ENCODE assay signal across 8 cellular contexts in genomic region chr17:78748730-78749317, GRCh38. TPM values are rescaled to one million over a fixed set of nuclear protein-coding genes. Genes with fewer than 3 reads are reported as not detected.
DNase-seq lines count a peak whose midpoint lies in the region; ATAC-seq and TF ChIP-seq lines count a peak whose summit lies in the region.

No MANE protein-coding gene starts in this region.

- peaks cover 96% of the 10 kb centered on the region for H3K4me1 Mint-ChIP-seq in activated naive CD4-positive, alpha-beta T cell treated with anti-CD3 and anti-CD28 coated beads, Interleukin-2, amount 10 ng/mL, durations not matched to agents 7 days and 5 days
- H3K4me1 Mint-ChIP-seq in immature natural killer cell: peaks cover 97 to 100% of the 10 kb centered on the region in 2 donors

- no peak for TF ChIP-seq CTCF in RWPE2 (IDR thresholded peaks at IDR 0.05; ENCODE audit: poor library complexity, severe bottlenecking)

- H3K36me3 ChIP-seq in ACC112 (ENCODE audit: insufficient read depth, low read length) (no peaks in the 10 kb centered on the region), RWPE2 (ENCODE audit: low read depth) (no peaks in the 10 kb centered on the region; the same call in 1 of the 2 replicates)

- no peak overlapping the region for H2AFZ ChIP-seq in ACC112 (ENCODE audit: low read length, unreplicated experiment)

- in situ Hi-C loops in ACHN (cut with HindIII; ENCODE audit: low pct_ligation_motif_present, low pct_unique_long_range_greater_than_20kb, low sequenced_read_pairs): no loop called here

- no peaks in the 10 kb centered on the region for H3K9me3 ChIP-seq in RWPE2 (ENCODE audit: severe bottlenecking)

- H3K9me3 Mint-ChIP-seq in activated naive CD4-positive, alpha-beta T cell treated with anti-CD3 and anti-CD28 coated beads, Interleukin-2, amount 10 ng/mL, durations not matched to agents 7 days and 5 days: no peaks in the 10 kb centered on the region
- no peaks in the 10 kb centered on the region for H3K9me3 Mint-ChIP-seq in immature natural killer cell

- DNase-seq in H4 (ENCODE audit: low spot score): peak; percentile 54
- no peak for DNase-seq in RWPE2 (ENCODE audit: low spot score)
- DNase-seq in activated naive CD4-positive, alpha-beta T cell treated with anti-CD3 and anti-CD28 coated beads, Interleukin-2, amount 10 ng/mL, durations not matched to agents 7 days and 5 days: peak; percentile 90
- peak; percentile 89 to 91 (median 90) for DNase-seq in immature natural killer cell
- peak; percentile 52 to 61 for DNase-seq in stimulated activated CD8-positive, alpha-beta memory T cell treated with anti-CD3 and anti-CD28 coated beads, Interleukin-2, amount 100 ng/mL, for 1 hour (ENCODE audit: low read depth in 2 of 2)
- no peak for DNase-seq in NCI-H1694 (lab: John Stamatoyannopoulos, UW)
- no peak for DNase-seq in ACHN

- peaks cover 46% of the 10 kb centered on the region for H3K36me3 Mint-ChIP-seq in activated naive CD4-positive, alpha-beta T cell treated with anti-CD3 and anti-CD28 coated beads, Interleukin-2, amount 10 ng/mL, durations not matched to agents 7 days and 5 days
- H3K36me3 Mint-ChIP-seq in immature natural killer cell: peaks cover 0 to 5% (median 4%) of the 10 kb centered on the region in 3 donors

- H3K4me3 Mint-ChIP-seq in activated naive CD4-positive, alpha-beta T cell treated with anti-CD3 and anti-CD28 coated beads, Interleukin-2, amount 10 ng/mL, durations not matched to agents 7 days and 5 days: peak overlapping the region; percentile 72
- H3K4me3 Mint-ChIP-seq in immature natural killer cell: peak overlapping the region; percentile 76 to 88 (median 85)

- H3K27me3 ChIP-seq in ACC112 (ENCODE audit: insufficient read depth, low read length) (no peaks in the 10 kb centered on the region), RWPE2 (ENCODE audit: insufficient read depth, poor library complexity, severe bottlenecking) (no peaks in the 10 kb centered on the region)

- H3K27ac Mint-ChIP-seq in activated naive CD4-positive, alpha-beta T cell treated with anti-CD3 and anti-CD28 coated beads, Interleukin-2, amount 10 ng/mL, durations not matched to agents 7 days and 5 days: peak overlapping the region; percentile 91
- H3K27ac Mint-ChIP-seq in immature natural killer cell: peak overlapping the region; percentile 91 to 99 (median 95)

- H3K4me1 ChIP-seq in ACC112 (ENCODE audit: control insufficient read depth, insufficient read depth, low read length, unreplicated experiment) (peaks cover 23% of the 10 kb centered on the region), RWPE2 (ENCODE audit: insufficient read depth, poor library complexity, severe bottlenecking) (peaks cover 28% of the 10 kb centered on the region)

- peak; percentile 91 for ATAC-seq in RWPE2 (ENCODE audit: low read depth)

- no peaks in the 10 kb centered on the region for H3K27me3 Mint-ChIP-seq in activated naive CD4-positive, alpha-beta T cell treated with anti-CD3 and anti-CD28 coated beads, Interleukin-2, amount 10 ng/mL, durations not matched to agents 7 days and 5 days
- H3K27me3 Mint-ChIP-seq in immature natural killer cell (ENCODE audit: low read depth in 3 of 3): peaks cover 0 to 21% (median 16%) of the 10 kb centered on the region in 3 donors

- peaks cover 4% of the 10 kb centered on the region for H3K79me2 ChIP-seq in ACC112 (ENCODE audit: control insufficient read depth, insufficient read depth, low read length, unreplicated experiment)

- H3K4me3 ChIP-seq in ACC112 (ENCODE audit: low read depth, low read length) (no peak overlapping the region), RWPE2 (ENCODE audit: severe bottlenecking) (no peak overlapping the region)

- CTCF ChIA-PET in activated naive CD4-positive, alpha-beta T cell treated with anti-CD3 and anti-CD28 coated beads, Interleukin-2, amount 10 ng/mL, durations not matched to agents 7 days and 5 days (lab: Charles Lee): interaction anchor here (0.6 to 3.5 kb wide), 10 partner anchors 8 to 31 kb away, joined by 3 to 21 read pairs (median 4); no protein-coding TSS in a partner anchor

- peak overlapping the region; percentile 6 for H3K27ac ChIP-seq in ACC112 (ENCODE audit: low read depth, low read length)
- peak overlapping the region; percentile 41 for H3K27ac ChIP-seq in RWPE2 (ENCODE audit: poor library complexity, severe bottlenecking)

RNA-seq across cellular contexts. Expression of gene CYTH1, which starts 33.2 kb away (rescaled TPM):
- 8.0 and 9.7 TPM in 2 replicates for total RNA-seq in H4 (2014; rRNA removed; shearing (Covaris generic))
- 100 to 1,000 TPM; 176 to 336 (median 233) TPM for polyA plus RNA-seq in immature natural killer cell

Comparison
In these comparisons a context has a peak if more than half of its experiments do, and no peak if none do; other contexts are left out.
1. DNase-seq: peak in H4 (single experiment), activated naive CD4-positive, alpha-beta T cell treated with anti-CD3 and anti-CD28 coated beads, Interleukin-2, amount 10 ng/mL, durations not matched to agents 7 days and 5 days (single experiment), immature natural killer cell (3 of 3) and stimulated activated CD8-positive, alpha-beta memory T cell treated with anti-CD3 and anti-CD28 coated beads, Interleukin-2, amount 100 ng/mL, for 1 hour (2 of 2); none in RWPE2 (single experiment), NCI-H1694 (single experiment) and ACHN (single experiment).